Comparison of ENCODE assay signal across 8 cellular contexts in genomic region chr16:88804173-88804551, GRCh38. TPM values are rescaled to one million over a fixed set of nuclear protein-coding genes. Genes with fewer than 3 reads are reported as not detected.
A peak's percentile ranks its signal among the peaks of the same experiment; 100 is the strongest.
DNase-seq lines count a peak whose midpoint lies in the region; ATAC-seq and TF ChIP-seq lines count a peak whose summit lies in the region.

No MANE protein-coding gene starts in this region.

- H3K9me3 ChIP-seq in Caco-2, result no peaks in the 10 kb centered on the region
- H3K9me3 ChIP-seq in MG63, result no peaks in the 10 kb centered on the region

- no peaks in the 10 kb centered on the region; the same call in 1 of the 2 replicates for H3K4me1 ChIP-seq in Caco-2

- peaks cover 12% of the 10 kb centered on the region for H3K36me3 ChIP-seq in Caco-2 (ENCODE audit: control insufficient read depth, insufficient read depth, low read length)
- H3K36me3 ChIP-seq in MG63, result peaks cover 32% of the 10 kb centered on the region

- no peaks in the 10 kb centered on the region for H3K27me3 Mint-ChIP-seq in Caco-2 (ENCODE audit: insufficient read depth, unreplicated experiment)
- no peaks in the 10 kb centered on the region for H3K27me3 Mint-ChIP-seq in central memory CD8-positive, alpha-beta T cell
- H3K27me3 Mint-ChIP-seq in nephron progenitor cell (ENCODE audit: low read depth, poor library complexity), result no peaks in the 10 kb centered on the region

- H3K4me3 ChIP-seq in Caco-2 (ENCODE audit: low read depth, low read length) (peak overlapping the region; percentile 78), MG63 (peak overlapping the region; percentile 73)

- peak overlapping the region; percentile 75 for H3K4me3 Mint-ChIP-seq in Caco-2 (ENCODE audit: unreplicated experiment)
- H3K4me3 Mint-ChIP-seq in central memory CD8-positive, alpha-beta T cell, result peak overlapping the region; percentile 81
- H3K4me3 Mint-ChIP-seq in nephron progenitor cell, result peak overlapping the region; percentile 78

- DNase-seq in Caco-2 (no peak), MG63 (no peak), nephron progenitor cell (no peak), hypothalamus (lab: John Stamatoyannopoulos, UW) (no peak), NCI-H446 treated with DMSO at 0.1 percent for 48 hours (lab: John Stamatoyannopoulos, UW) (no peak)
- no peak for DNase-seq in central memory CD8-positive, alpha-beta T cell (ENCODE audit: low spot score in 2 of 2)

- intact Hi-C loops in Caco-2 (cut with micrococcal nuclease; ENCODE audit: unreplicated experiment), result loop anchor here (1.0 kb wide), 1 partner anchor 8 kb away; no protein-coding TSS in a partner anchor

- no peaks in the 10 kb centered on the region for H3K9me3 Mint-ChIP-seq in Caco-2 (ENCODE audit: unreplicated experiment)
- no peaks in the 10 kb centered on the region for H3K9me3 Mint-ChIP-seq in central memory CD8-positive, alpha-beta T cell
- no peaks in the 10 kb centered on the region for H3K9me3 Mint-ChIP-seq in nephron progenitor cell

- H3K36me3 Mint-ChIP-seq in Caco-2 (ENCODE audit: insufficient read depth, unreplicated experiment), result peaks cover 75% of the 10 kb centered on the region
- peaks cover 23% of the 10 kb centered on the region for H3K36me3 Mint-ChIP-seq in central memory CD8-positive, alpha-beta T cell (ENCODE audit: insufficient read depth)
- H3K36me3 Mint-ChIP-seq in nephron progenitor cell (ENCODE audit: low read depth), result peaks cover 5% of the 10 kb centered on the region

- TSS peak; percentile 48 for BruUV-seq in Caco-2 (replicated peaks; lab: Mats Ljungman, UMichigan)

- H3K27ac Mint-ChIP-seq in Caco-2 (ENCODE audit: unreplicated experiment) (peak overlapping the region; percentile 72), nephron progenitor cell (no peak overlapping the region)
- H3K27ac Mint-ChIP-seq in central memory CD8-positive, alpha-beta T cell (ENCODE audit: low read depth), result peak overlapping the region; percentile 88

- POLR2A ChIA-PET in Caco-2 (lab: Charles Lee), result no interaction called here

- H3K4me1 Mint-ChIP-seq in Caco-2 (ENCODE audit: low read depth, unreplicated experiment), result no peaks in the 10 kb centered on the region
- H3K4me1 Mint-ChIP-seq in central memory CD8-positive, alpha-beta T cell, result peaks cover under 1% of the 10 kb centered on the region
- no peaks in the 10 kb centered on the region for H3K4me1 Mint-ChIP-seq in nephron progenitor cell

- CTCF ChIA-PET in Caco-2 (lab: Charles Lee), result no interaction called here

- no peak for ATAC-seq in central memory CD8-positive, alpha-beta T cell (replicated peaks; ENCODE audit: extremely low read depth, poor library complexity, severe bottlenecking)
- ATAC-seq in GM18519 (IDR thresholded peaks at IDR 0.05; ENCODE audit: low FRiP score, unreplicated experiment) (no peak), HG03108 (IDR thresholded peaks at IDR 0.05; ENCODE audit: unreplicated experiment) (no peak)

- TF ChIP-seq CTCF in Caco-2 (IDR thresholded peaks at IDR 0.05; ENCODE audit: insufficient read depth in 1 of 2, low read depth in 1 of 2, low read length in 1 of 2, severe bottlenecking in 1 of 2, unreplicated experiment in 1 of 2), result no peak
- no peak for TF ChIP-seq CTCF in nephron progenitor cell (IDR thresholded peaks at IDR 0.05)

- H3K27me3 ChIP-seq in Caco-2 (replicated peaks; ENCODE audit: control insufficient read depth, insufficient read depth, low read length) (no peaks in the 10 kb centered on the region), MG63 (no peaks in the 10 kb centered on the region)

RNA-seq across cellular contexts. Expression of gene CDT1, which starts 0.6 kb away (rescaled TPM):
- 97.7 and 98.0 TPM in 2 replicates for total RNA-seq in Caco-2 (2022)
- total RNA-seq in MG63 (2014; rRNA removed; shearing (Covaris generic); ENCODE audit: low replicate concordance), result 9.3 and 14.3 TPM in 2 replicates

RNA-seq across cellular contexts. Expression of gene APRT, which starts 7.6 kb away (rescaled TPM):
- 251 and 268 TPM in 2 replicates for total RNA-seq in Caco-2 (2022)
- total RNA-seq in MG63 (2014; rRNA removed; shearing (Covaris generic); ENCODE audit: low replicate concordance), result 290 and 307 TPM in 2 replicates

RNA-seq across cellular contexts. Expression of gene PIEZO1, which starts 19.1 kb away (rescaled TPM):
- 248 and 284 TPM in 2 replicates for total RNA-seq in Caco-2 (2022)
- total RNA-seq in MG63 (2014; rRNA removed; shearing (Covaris generic); ENCODE audit: low replicate concordance), result 77.6 and 88.5 TPM in 2 replicates

RNA-seq across cellular contexts. Expression of gene GALNS, which starts 52.6 kb away (rescaled TPM):
- 55.3 and 57.8 TPM in 2 replicates for total RNA-seq in Caco-2 (2022)
- total RNA-seq in MG63 (2014; rRNA removed; shearing (Covaris generic); ENCODE audit: low replicate concordance), result 8.8 and 11.3 TPM in 2 replicates

RNA-seq across cellular contexts. Expression of gene TRAPPC2L, which starts 52.8 kb away (rescaled TPM):
- 179 and 181 TPM in 2 replicates for total RNA-seq in Caco-2 (2022)
- 34.4 and 35.6 TPM in 2 replicates for total RNA-seq in MG63 (2014; rRNA removed; shearing (Covaris generic); ENCODE audit: low replicate concordance)
